Comparison of ENCODE assay signal across 1 cellular context in genomic region chr14:100192250-100192671, GRCh38.
TF ChIP-seq lines count a peak whose summit lies in the region.

No MANE protein-coding gene starts in this region.

TF ChIP-seq in HepG2, 621 proteins besides CTCF, POLR2A, EP300 and RAD21 (continued from another document):
- peak; percentile 65; the same call in 1 of the 2 replicates for TF ChIP-seq ZBTB4 (CRISPR knock-in tag; IDR thresholded peaks at IDR 0.05; ENCODE audit: borderline replicate concordance)
- peak; percentile 33; the same call in 1 of the 2 replicates for TF ChIP-seq ZNF891 (CRISPR knock-in tag; IDR thresholded peaks at IDR 0.05)
- no peak for TF ChIP-seq ZNF670 (CRISPR knock-in tag; IDR thresholded peaks at IDR 0.05; ENCODE audit: borderline replicate concordance)
- 0 out of 2 replicates have a peak, but pooled peaks have one; percentile 24 for TF ChIP-seq ZNF589 (CRISPR knock-in tag; conservative IDR thresholded peaks at IDR 0.05)
- TF ChIP-seq ZFP82 (CRISPR knock-in tag; IDR thresholded peaks at IDR 0.05; ENCODE audit: borderline replicate concordance), result peak; percentile 23; the same call in 1 of the 2 replicates
- TF ChIP-seq ZBTB38 (CRISPR knock-in tag; IDR thresholded peaks at IDR 0.05), result peak; percentile 72; the same call in 1 of the 2 replicates
- TF ChIP-seq ZBTB2 (CRISPR knock-in tag; IDR thresholded peaks at IDR 0.05; ENCODE audit: low read depth), result 0 out of 2 replicates have a peak, but pooled peaks have one; percentile 2
- peak; percentile 59; the same call in 1 of the 2 replicates for TF ChIP-seq ZNF225 (CRISPR knock-in tag; IDR thresholded peaks at IDR 0.05)
